Comparison of ENCODE assay signal across 1 cellular context in the genomic region with DNA sequence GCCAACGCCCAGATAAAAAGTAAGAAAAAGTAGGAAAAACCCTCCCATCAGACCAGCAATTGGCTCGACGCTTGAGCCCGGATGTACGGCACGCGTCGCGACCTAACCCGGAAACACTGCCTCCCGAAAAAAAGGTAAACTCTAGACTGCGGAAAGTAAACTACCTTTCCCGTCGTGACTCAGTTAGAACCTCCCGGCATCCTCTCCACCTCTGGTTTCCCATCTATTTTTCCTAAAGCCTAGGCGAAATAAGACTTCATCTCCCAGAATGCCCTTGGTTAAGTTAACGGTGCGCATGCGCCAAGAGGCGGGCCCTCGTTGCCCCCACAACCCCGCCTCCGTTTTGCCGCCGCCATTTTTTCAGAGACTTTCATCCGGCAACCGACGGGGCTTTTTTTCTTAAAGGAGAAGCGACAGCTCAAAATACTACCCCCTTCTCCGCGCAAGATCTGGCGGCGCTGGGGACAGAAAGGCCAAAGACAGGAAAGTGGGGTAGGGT.
TF ChIP-seq lines count a peak whose summit lies in the region.

No MANE protein-coding gene starts in this region.

TF ChIP-seq in neural cell, 6 proteins besides CTCF, POLR2A, EP300 and RAD21 (continued from another document):
- TF ChIP-seq REST (IDR thresholded peaks at IDR 0.05; ENCODE audit: borderline replicate concordance), result no peak
- TF ChIP-seq POLR2AphosphoS5 (IDR thresholded peaks at IDR 0.05), result peak; percentile 52
- TF ChIP-seq MXI1 (conservative IDR thresholded peaks at IDR 0.05; ENCODE audit: poor library complexity, severe bottlenecking), result peak; percentile 63
- no peak for TF ChIP-seq SMC3 (conservative IDR thresholded peaks at IDR 0.05; ENCODE audit: poor library complexity)
